In the genomic region with DNA sequence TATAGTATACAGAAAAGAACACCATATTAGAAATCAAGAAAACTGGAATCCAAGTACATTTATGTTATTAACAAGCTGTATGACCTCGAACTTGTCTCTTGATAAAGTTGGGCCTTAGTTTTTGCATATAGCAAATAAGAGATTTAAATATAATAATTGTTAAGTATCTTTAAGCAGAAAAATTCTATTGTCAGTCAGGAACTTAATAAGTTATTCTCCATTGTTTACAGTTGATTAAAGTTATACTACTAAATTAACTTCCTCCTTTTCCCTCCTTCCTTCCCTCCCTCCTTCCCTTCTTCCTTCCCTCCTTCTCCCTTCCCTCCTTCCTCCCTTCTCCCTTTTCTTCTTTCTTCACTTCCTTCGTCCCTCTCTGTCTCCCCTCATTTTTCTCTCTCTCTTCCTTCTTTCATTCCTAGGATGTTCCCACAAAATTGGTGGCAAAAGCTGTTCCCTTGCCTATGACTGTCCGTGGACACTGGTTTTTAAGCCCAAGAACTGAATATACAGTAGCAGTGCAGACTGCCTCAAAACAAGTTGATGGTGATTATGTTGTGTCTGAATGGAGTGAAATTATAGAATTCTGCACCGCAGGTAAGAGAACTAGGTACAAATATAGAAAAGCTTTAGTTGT, we compare ENCODE assay signal across 10 cellular contexts. TPM values are rescaled to one million over a fixed set of nuclear protein-coding genes. Genes with fewer than 3 reads are reported as not detected.
"Had no signal": no experiment of that assay in that cellular context is flagged by ENCODE, and none has a peak within 500 bp of the region (broad histone marks: within the 10 kb centered on the region; RNA-seq: fewer than 3 reads in every experiment).

No MANE protein-coding gene starts in this region.

- H3K27ac ChIP-seq: GM23248, HL-60, KMS-11 had no signal

- ATAC-seq: HCT116 had no signal

- H3K4me1 ChIP-seq: HAP-1 had no signal

- H3K9me3 ChIP-seq: HAP-1 had no signal

- H3K4me2 ChIP-seq: KMS-11 had no signal

- H2AFZ ChIP-seq: GM23248 had no signal

- H3K9ac ChIP-seq: GM23248, KMS-11 had no signal

- DNase-seq: GM23248, GOT3, H7, IMR-90, KBM-7 had no signal

- H3K36me3 ChIP-seq: HAP-1 had no signal

- H3K4me3 ChIP-seq: GM23248, HAP-1 had no signal

RNA-seq across cellular contexts. Expression of a gene that starts 59.7 kb away (rescaled TPM):
- total RNA-seq: GM23248, H7, HT1080, IMR-90 had no signal
- polyA plus RNA-seq: GM23248, IMR-90 had no signal
